In genomic region chr17:7840441-7840840, GRCh38 we compare ENCODE assay signal across 10 cellular contexts. TPM values are rescaled to one million over a fixed set of nuclear protein-coding genes. Genes with fewer than 3 reads are reported as not detected.
A peak's percentile ranks its signal among the peaks of the same experiment; 100 is the strongest.
DNase-seq lines count a peak whose midpoint lies in the region; ATAC-seq, FAIRE-seq and TF ChIP-seq lines count a peak whose summit lies in the region.
"Had no signal": no experiment of that assay in that cellular context is flagged by ENCODE, and none has a peak within 500 bp of the region (broad histone marks: within the 10 kb centered on the region; RNA-seq: fewer than 3 reads in every experiment).

No MANE protein-coding gene starts in this region.

- FAIRE-seq in GM12892 (lab: Jason Lieb, UNC), result no peak
- FAIRE-seq: GM18507 had no signal

- H3K36me3 ChIP-seq in lower lobe of right lung (peaks cover 13% of the 10 kb centered on the region), thymus (ENCODE audit: control insufficient read depth, insufficient read depth) (peaks cover 4% of the 10 kb centered on the region)

- H3K27me3 Mint-ChIP-seq in activated naive CD4-positive, alpha-beta T cell treated with anti-CD3 and anti-CD28 coated beads, Interleukin-2, amount 10 ng/mL, durations not matched to agents 7 days and 5 days, result peaks cover 6% of the 10 kb centered on the region
- no peaks in the 10 kb centered on the region for H3K27me3 Mint-ChIP-seq in activated T-helper 1 cell treated with anti-CD3 and anti-CD28 coated beads, Interleukin-12 subunit alpha, Interleukin-12 subunit beta, Interleukin-2, Interleukin-4 antibody, amounts not matched to agents 30 ng/mL and 10 ng/mL and 1 ng/mL, durations not matched to agents 14 hours and 24 hours and 36 hours (ENCODE audit: insufficient read depth)

- H3K27me3 ChIP-seq in lower lobe of right lung (ENCODE audit: low read depth) (no peaks in the 10 kb centered on the region), thymus (ENCODE audit: control insufficient read depth, insufficient read depth) (no peaks in the 10 kb centered on the region)
- H3K27me3 ChIP-seq: MG63 had no signal

- no peak for TF ChIP-seq POLR2A in GM12892 (IDR thresholded peaks at IDR 0.05; ENCODE audit: low read depth, low read length)

- DNase-seq in activated naive CD4-positive, alpha-beta T cell treated with anti-CD3 and anti-CD28 coated beads, Interleukin-2, amount 10 ng/mL, durations not matched to agents 7 days and 5 days, result no peak
- no peak for DNase-seq in activated naive CD4-positive, alpha-beta T cell (lab: John Stamatoyannopoulos, UW)
- no peak for DNase-seq in activated T-helper 1 cell treated with anti-CD3 and anti-CD28 coated beads, Interleukin-12 subunit alpha, Interleukin-12 subunit beta, Interleukin-2, Interleukin-4 antibody, amounts not matched to agents 30 ng/mL and 10 ng/mL and 1 ng/mL, durations not matched to agents 14 hours and 24 hours and 36 hours (ENCODE audit: low spot score)
- DNase-seq in lower lobe of right lung (no peak), glomerular visceral epithelial cell (ENCODE audit: extremely low spot score) (no peak), hippocampal formation (lab: John Stamatoyannopoulos, UW) (no peak), GM12892 (ENCODE audit: insufficient read length) (no peak)
- DNase-seq: MG63 had no signal

- H3K36me3 Mint-ChIP-seq in activated naive CD4-positive, alpha-beta T cell treated with anti-CD3 and anti-CD28 coated beads, Interleukin-2, amount 10 ng/mL, durations not matched to agents 7 days and 5 days, result peaks cover 8% of the 10 kb centered on the region
- peaks cover 9% of the 10 kb centered on the region for H3K36me3 Mint-ChIP-seq in activated T-helper 1 cell treated with anti-CD3 and anti-CD28 coated beads, Interleukin-12 subunit alpha, Interleukin-12 subunit beta, Interleukin-2, Interleukin-4 antibody, amounts not matched to agents 30 ng/mL and 10 ng/mL and 1 ng/mL, durations not matched to agents 14 hours and 24 hours and 36 hours (ENCODE audit: low read depth)

- WGBS in thymus, result 68% methylated on average over 1 of the region's 1 CpG

- H3K4me1 Mint-ChIP-seq in activated naive CD4-positive, alpha-beta T cell treated with anti-CD3 and anti-CD28 coated beads, Interleukin-2, amount 10 ng/mL, durations not matched to agents 7 days and 5 days, result peaks cover 68% of the 10 kb centered on the region
- H3K4me1 Mint-ChIP-seq in activated T-helper 1 cell treated with anti-CD3 and anti-CD28 coated beads, Interleukin-12 subunit alpha, Interleukin-12 subunit beta, Interleukin-2, Interleukin-4 antibody, amounts not matched to agents 30 ng/mL and 10 ng/mL and 1 ng/mL, durations not matched to agents 14 hours and 24 hours and 36 hours (ENCODE audit: low read depth), result peaks cover 62% of the 10 kb centered on the region

- no peak for TF ChIP-seq CTCF in lower lobe of right lung (IDR thresholded peaks at IDR 0.05)

- no peak for ATAC-seq in lower lobe of right lung

- peak overlapping the region; percentile 0 for H3K27ac Mint-ChIP-seq in activated naive CD4-positive, alpha-beta T cell treated with anti-CD3 and anti-CD28 coated beads, Interleukin-2, amount 10 ng/mL, durations not matched to agents 7 days and 5 days
- peak overlapping the region; percentile 93 for H3K27ac Mint-ChIP-seq in activated T-helper 1 cell treated with anti-CD3 and anti-CD28 coated beads, Interleukin-12 subunit alpha, Interleukin-12 subunit beta, Interleukin-2, Interleukin-4 antibody, amounts not matched to agents 30 ng/mL and 10 ng/mL and 1 ng/mL, durations not matched to agents 14 hours and 24 hours and 36 hours

- H3K4me3 Mint-ChIP-seq in activated naive CD4-positive, alpha-beta T cell treated with anti-CD3 and anti-CD28 coated beads, Interleukin-2, amount 10 ng/mL, durations not matched to agents 7 days and 5 days, result peak overlapping the region; percentile 79
- H3K4me3 Mint-ChIP-seq in activated T-helper 1 cell treated with anti-CD3 and anti-CD28 coated beads, Interleukin-12 subunit alpha, Interleukin-12 subunit beta, Interleukin-2, Interleukin-4 antibody, amounts not matched to agents 30 ng/mL and 10 ng/mL and 1 ng/mL, durations not matched to agents 14 hours and 24 hours and 36 hours, result peak overlapping the region; percentile 89

- H3K4me1 ChIP-seq in lower lobe of right lung, result peaks cover 51% of the 10 kb centered on the region
- peaks cover 39% of the 10 kb centered on the region for H3K4me1 ChIP-seq in thymus (ENCODE audit: control insufficient read depth, insufficient read depth, low read length)

- H3K9me3 Mint-ChIP-seq in activated naive CD4-positive, alpha-beta T cell treated with anti-CD3 and anti-CD28 coated beads, Interleukin-2, amount 10 ng/mL, durations not matched to agents 7 days and 5 days, result no peaks in the 10 kb centered on the region
- H3K9me3 Mint-ChIP-seq in activated T-helper 1 cell treated with anti-CD3 and anti-CD28 coated beads, Interleukin-12 subunit alpha, Interleukin-12 subunit beta, Interleukin-2, Interleukin-4 antibody, amounts not matched to agents 30 ng/mL and 10 ng/mL and 1 ng/mL, durations not matched to agents 14 hours and 24 hours and 36 hours, result no peaks in the 10 kb centered on the region

- no peaks in the 10 kb centered on the region for H3K9me3 ChIP-seq in lower lobe of right lung
- H3K9me3 ChIP-seq in thymus (ENCODE audit: control insufficient read depth), result no peaks in the 10 kb centered on the region
- H3K9me3 ChIP-seq: MG63 had no signal

- H3K27ac ChIP-seq in lower lobe of right lung (peak overlapping the region; percentile 99), thymus (ENCODE audit: low read depth) (peak overlapping the region; percentile 6)

- H3K4me3 ChIP-seq in lower lobe of right lung (no peak overlapping the region), thymus (ENCODE audit: low read length) (no peak overlapping the region)
- H3K4me3 ChIP-seq: MG63 had no signal

- CTCF ChIA-PET in activated naive CD4-positive, alpha-beta T cell treated with anti-CD3 and anti-CD28 coated beads, Interleukin-2, amount 10 ng/mL, durations not matched to agents 7 days and 5 days (lab: Charles Lee), result interaction anchor here (1.2 to 2.0 kb wide), 3 partner anchors 8 to 149 kb away, joined by 3 to 4 read pairs (median 4); no protein-coding TSS in a partner anchor

- intact Hi-C loops in activated T-helper 1 cell treated with anti-CD3 and anti-CD28 coated beads, Interleukin-12 subunit alpha, Interleukin-12 subunit beta, Interleukin-2, Interleukin-4 antibody, amounts not matched to agents 30 ng/mL and 10 ng/mL and 1 ng/mL, durations not matched to agents 14 hours and 24 hours and 36 hours (cut with micrococcal nuclease), result loop anchor here (2.0 to 5.0 kb wide), 5 partner anchors 18 to 533 kb away; partner anchors contain the start of genes EIF5A, HES7 and TMEM256
- intact Hi-C loops in lower lobe of right lung (cut with DNase I), result no loop called here

RNA-seq across cellular contexts. Expression of gene KDM6B, which starts 6.4 kb away (rescaled TPM):
- total RNA-seq in activated T-helper 1 cell treated with anti-CD3 and anti-CD28 coated beads, Interleukin-12 subunit alpha, Interleukin-12 subunit beta, Interleukin-2, Interleukin-4 antibody, amounts not matched to agents 30 ng/mL and 10 ng/mL and 1 ng/mL, durations not matched to agents 14 hours and 24 hours and 36 hours, result 163 and 177 TPM in 2 replicates
- 46.1 TPM for total RNA-seq in lower lobe of right lung
- polyA plus RNA-seq in thymus, result 16.3 TPM
- 3.9 TPM for polyA plus RNA-seq in GM12892 (2012; ENCODE audit: missing spikeins)

RNA-seq across cellular contexts. Expression of gene TMEM88, which starts 14.4 kb away (rescaled TPM):
- total RNA-seq in activated T-helper 1 cell treated with anti-CD3 and anti-CD28 coated beads, Interleukin-12 subunit alpha, Interleukin-12 subunit beta, Interleukin-2, Interleukin-4 antibody, amounts not matched to agents 30 ng/mL and 10 ng/mL and 1 ng/mL, durations not matched to agents 14 hours and 24 hours and 36 hours, result 7.4 TPM in 2 replicates
- total RNA-seq in lower lobe of right lung, result 12.0 TPM
- polyA plus RNA-seq in thymus, result 29.1 TPM
- 0.76 TPM for polyA plus RNA-seq in GM12892 (2012; ENCODE audit: missing spikeins)

RNA-seq across cellular contexts. Expression of gene NAA38, which starts 16.9 kb away (rescaled TPM):
- total RNA-seq in activated T-helper 1 cell treated with anti-CD3 and anti-CD28 coated beads, Interleukin-12 subunit alpha, Interleukin-12 subunit beta, Interleukin-2, Interleukin-4 antibody, amounts not matched to agents 30 ng/mL and 10 ng/mL and 1 ng/mL, durations not matched to agents 14 hours and 24 hours and 36 hours, result 36.4 and 43.5 TPM in 2 replicates
- total RNA-seq in lower lobe of right lung, result 61.5 TPM
- 85.3 TPM for polyA plus RNA-seq in thymus
- polyA plus RNA-seq in GM12892 (2012; ENCODE audit: missing spikeins), result 76.3 TPM

RNA-seq across cellular contexts. Expression of gene CYB5D1, which starts 17.4 kb away (rescaled TPM):
- 11.8 and 12.7 TPM in 2 replicates for total RNA-seq in activated T-helper 1 cell treated with anti-CD3 and anti-CD28 coated beads, Interleukin-12 subunit alpha, Interleukin-12 subunit beta, Interleukin-2, Interleukin-4 antibody, amounts not matched to agents 30 ng/mL and 10 ng/mL and 1 ng/mL, durations not matched to agents 14 hours and 24 hours and 36 hours
- 12.6 TPM for total RNA-seq in lower lobe of right lung
- polyA plus RNA-seq in thymus, result 6.0 TPM
- polyA plus RNA-seq in GM12892 (2012; ENCODE audit: missing spikeins), result 4.9 TPM

RNA-seq across cellular contexts. Expression of gene CHD3, which starts 48.1 kb away (rescaled TPM):
- 125 and 133 TPM in 2 replicates for total RNA-seq in activated T-helper 1 cell treated with anti-CD3 and anti-CD28 coated beads, Interleukin-12 subunit alpha, Interleukin-12 subunit beta, Interleukin-2, Interleukin-4 antibody, amounts not matched to agents 30 ng/mL and 10 ng/mL and 1 ng/mL, durations not matched to agents 14 hours and 24 hours and 36 hours
- 77.9 TPM for total RNA-seq in lower lobe of right lung
- 119 TPM for polyA plus RNA-seq in thymus
- polyA plus RNA-seq in GM12892 (2012; ENCODE audit: missing spikeins), result 34.9 TPM
